In the genomic region with DNA sequence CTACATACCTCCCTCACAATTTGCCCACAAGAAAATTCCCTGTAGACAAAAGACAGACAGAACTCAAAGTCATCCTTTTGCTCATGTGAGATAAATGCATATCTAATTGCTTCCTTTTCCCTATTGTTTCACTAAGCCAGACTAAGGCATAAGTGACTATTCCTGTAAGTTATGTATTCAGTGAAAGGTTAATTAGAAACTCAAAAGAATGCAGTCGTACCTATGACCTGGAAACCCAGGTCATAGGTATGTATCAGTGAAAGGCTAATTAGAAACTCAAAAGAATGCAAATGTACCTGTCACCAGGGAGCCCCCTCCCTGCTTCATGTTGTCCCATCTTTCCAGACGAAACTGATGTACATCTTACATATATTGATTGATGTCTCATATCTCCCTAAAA, we compare ENCODE assay signal across 23 cellular contexts.
"Had no signal": no experiment of that assay in that cellular context is flagged by ENCODE, and none has a peak within 500 bp of the region (broad histone marks: within the 10 kb centered on the region; RNA-seq: fewer than 3 reads in every experiment).

No MANE protein-coding gene starts in this region.

- H3K27me3 Mint-ChIP-seq: naive B cell, progenitor cell of endocrine pancreas had no signal

- H3K4me3 Mint-ChIP-seq: naive B cell, nephron had no signal

- H3K9me3 ChIP-seq: colonic mucosa, pancreas, stomach, thoracic aorta had no signal

- H3K27ac Mint-ChIP-seq: naive B cell, nephron, progenitor cell of endocrine pancreas had no signal

- H3K4me1 Mint-ChIP-seq: nephron had no signal

- H3K4me3 ChIP-seq: colonic mucosa, heart right ventricle, lung, pancreas, stomach, thoracic aorta had no signal

- DNase-seq: colonic mucosa; dermis blood vessel endothelial cell; erythroblast; foreskin melanocyte; hypothalamus; kidney; left colon; left ventricle myocardium superior; mesenchymal stem cell; naive B cell; occipital lobe; pancreas; small intestine; stimulated activated CD4-positive, alpha-beta T cell treated with anti-CD3 and anti-CD28 coated beads, Interleukin-12 subunit alpha, Interleukin-12 subunit beta, amount 100 ng/mL, for 4 hours; stimulated activated naive CD4-positive, alpha-beta T cell; stomach; substantia nigra; trophoblast cell had no signal

- H3K4me1 ChIP-seq: colonic mucosa, pancreas, stomach had no signal

- H3K27me3 ChIP-seq: colonic mucosa, heart right ventricle, pancreas, stomach had no signal

- H3K36me3 ChIP-seq: colonic mucosa had no signal

- H3K27ac ChIP-seq: colonic mucosa, heart right ventricle, pancreas, stomach, thoracic aorta had no signal

- ATAC-seq: left colon, pancreas had no signal
